17 cellular contexts compared by ENCODE assay signal in the genomic region with DNA sequence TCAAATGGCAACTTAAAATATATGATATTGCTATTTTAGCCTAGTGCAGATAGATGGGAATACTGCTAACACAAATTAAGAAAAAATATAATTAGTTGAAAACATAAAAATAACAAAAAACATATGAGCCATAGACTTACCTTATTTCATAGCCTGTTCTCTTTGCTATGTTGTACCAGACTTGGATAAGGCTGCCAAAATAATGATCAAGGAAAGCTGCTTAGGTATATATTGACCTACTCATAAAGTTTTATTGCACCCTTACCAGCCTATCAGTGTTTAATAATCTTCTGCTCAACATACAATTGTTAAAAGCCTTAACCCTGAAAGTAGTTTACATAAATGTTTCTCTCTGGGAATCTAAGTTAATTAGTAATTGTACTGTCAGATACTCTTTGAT. TPM values are rescaled to one million over a fixed set of nuclear protein-coding genes. Genes with fewer than 3 reads are reported as not detected.
DNase-seq lines count a peak whose midpoint lies in the region; ATAC-seq and TF ChIP-seq lines count a peak whose summit lies in the region.
"Had no signal": no experiment of that assay in that cellular context is flagged by ENCODE, and none has a peak within 500 bp of the region (broad histone marks: within the 10 kb centered on the region; RNA-seq: fewer than 3 reads in every experiment).

TSS of gene SI (minus strand) at position 204 of the 400 bp plus-strand sequence. CDS start 2,484 bp downstream, outside the sequence.

- DNase-seq in HT-29 (ENCODE audit: low spot score) (peak; percentile 22), Peyer's patch (no peak), left colon (no peak), transverse colon (no peak), kidney tubule cell (ENCODE audit: low spot score) (no peak), spleen (no peak)
- DNase-seq in activated naive CD4-positive, alpha-beta T cell treated with anti-CD3 and anti-CD28 coated beads, Interleukin-2, amount 50 U/mL, for 72 hours (ENCODE audit: low spot score in 2 of 2): no peak
- DNase-seq: AML-193; CD8-positive, alpha-beta memory T cell; DMS79; GM23248; H7 had no signal

- TF ChIP-seq POLR2A in Peyer's patch (IDR thresholded peaks at IDR 0.05) (peak; percentile 84 to 88), transverse colon (IDR thresholded peaks at IDR 0.05) (no peak), spleen (IDR thresholded peaks at IDR 0.05) (no peak)

- H3K9me3 ChIP-seq in Peyer's patch (no peaks in the 10 kb centered on the region), transverse colon (no peaks in the 10 kb centered on the region), spleen (no peaks in the 10 kb centered on the region)
- H3K9me3 ChIP-seq: A549, BLaER1 had no signal

- ATAC-seq in left colon: peak; percentile 68
- no peak for ATAC-seq in activated naive CD4-positive, alpha-beta T cell treated with anti-CD3 and anti-CD28 coated beads, Interleukin-2, amount 50 U/mL, for 72 hours
- ATAC-seq: A549, GM12878 had no signal

- TF ChIP-seq CTCF in Peyer's patch (IDR thresholded peaks at IDR 0.05): no peak
- no peak for TF ChIP-seq CTCF in transverse colon (IDR thresholded peaks at IDR 0.05)
- no peak for TF ChIP-seq CTCF in spleen (IDR thresholded peaks at IDR 0.05 in 8 of 11, conservative IDR thresholded peaks at IDR 0.05 in 3 of 11)

- in situ Hi-C loops in transverse colon (cut with MboI; ENCODE audit: low pct_ligation_motif_present in 1 of 4, low pct_unique_long_range_greater_than_20kb in 1 of 4, low sequenced_read_pairs in 3 of 4): no loop called here

- no peaks in the 10 kb centered on the region for H3K36me3 Mint-ChIP-seq in activated naive CD4-positive, alpha-beta T cell treated with anti-CD3 and anti-CD28 coated beads, Interleukin-2, amount 50 U/mL, for 72 hours
- H3K36me3 Mint-ChIP-seq: CD8-positive, alpha-beta memory T cell; IgD-negative memory B cell had no signal

- peaks cover 0 to 5% (median 0%) of the 10 kb centered on the region in 3 donors for H3K36me3 ChIP-seq in Peyer's patch
- no peaks in the 10 kb centered on the region for H3K36me3 ChIP-seq in transverse colon
- no peaks in the 10 kb centered on the region for H3K36me3 ChIP-seq in spleen
- H3K36me3 ChIP-seq: BLaER1 had no signal

- TF ChIP-seq EP300 in transverse colon (IDR thresholded peaks at IDR 0.05; ENCODE audit: low read depth): no peak

- H3K27me3 ChIP-seq in Peyer's patch (no peaks in the 10 kb centered on the region), transverse colon (no peaks in the 10 kb centered on the region), spleen (replicated peaks in 1 of 7) (no peaks in the 10 kb centered on the region)
- H3K27me3 ChIP-seq: BLaER1 had no signal

- no peak within 1 kb of the TSS for H3K27ac Mint-ChIP-seq in activated naive CD4-positive, alpha-beta T cell treated with anti-CD3 and anti-CD28 coated beads, Interleukin-2, amount 50 U/mL, for 72 hours
- H3K27ac Mint-ChIP-seq: CD8-positive, alpha-beta memory T cell; IgD-negative memory B cell had no signal

- no peaks in the 10 kb centered on the region for H3K4me1 ChIP-seq in Peyer's patch
- peaks cover 0 to 12% (median 4%) of the 10 kb centered on the region in 4 donors for H3K4me1 ChIP-seq in transverse colon
- no peaks in the 10 kb centered on the region for H3K4me1 ChIP-seq in spleen
- H3K4me1 ChIP-seq: A549, BLaER1 had no signal

- H3K27ac ChIP-seq in Peyer's patch: peak within 1 kb of the TSS in 1 of 4 donors; percentile 11
- no peak within 1 kb of the TSS for H3K27ac ChIP-seq in transverse colon
- H3K27ac ChIP-seq in spleen: no peak within 1 kb of the TSS
- H3K27ac ChIP-seq: A549, BLaER1, GM23248 had no signal

- peak within 1 kb of the TSS in 3 of 4 donors; percentile 15 to 56 (median 52) for H3K4me3 ChIP-seq in Peyer's patch
- peak within 1 kb of the TSS in 1 of 4 donors; percentile 28 for H3K4me3 ChIP-seq in transverse colon
- H3K4me3 ChIP-seq in spleen: no peak within 1 kb of the TSS
- H3K4me3 ChIP-seq: A549, BLaER1, GM12878, GM23248 had no signal

- intact Hi-C loops in left colon (cut with DNase I, micrococcal nuclease): no loop called here
- intact Hi-C loops in transverse colon (cut with DNase I; ENCODE audit: low total_unique reads): no loop called here
- intact Hi-C loops in spleen (cut with DNase I; ENCODE audit: low total_unique reads): no loop called here

- peaks cover 0 to 17% of the 10 kb centered on the region in 2 donors for H3K9me3 Mint-ChIP-seq in activated naive CD4-positive, alpha-beta T cell treated with anti-CD3 and anti-CD28 coated beads, Interleukin-2, amount 50 U/mL, for 72 hours

RNA-seq across cellular contexts. Expression of gene SI, which starts in this region (rescaled TPM):
- total RNA-seq in HT-29 (2014; rRNA removed; shearing (Covaris generic)): 0.20 and 0.55 TPM in 2 replicates
- total RNA-seq in Peyer's patch (1,000 to 10,000 TPM in 3 of 4 donors, 10 to 100 TPM in 1; 33.8 to 1,584 (median 1,110) TPM), left colon (10 to 100 TPM; 53.2 to 56.4 TPM), transverse colon (10 to 100 TPM in 3 of 4 donors, 1 to 10 TPM in 1; 1.6 to 24.8 (median 16.9) TPM), spleen (not detected)
- not detected for total RNA-seq in activated naive CD4-positive, alpha-beta T cell treated with anti-CD3 and anti-CD28 coated beads, Interleukin-2, amount 50 U/mL, for 72 hours
- under 1 TPM in 1 of 3 donors, not detected in 2; 0.10 TPM for polyA plus RNA-seq in spleen
- total RNA-seq: CD8-positive, alpha-beta memory T cell; G401; GM12878; GM23248; H7 had no signal
- polyA plus RNA-seq: A549; CD8-positive, alpha-beta memory T cell; GM23248; IgD-negative memory B cell had no signal

Comparison
In these comparisons a context has a peak if more than half of its experiments do, and no peak if none do; other contexts are left out.
1. Peak in DNase-seq in HT-29; RNA of the gene not detected or under 1 TPM.
2. H3K4me3 ChIP-seq: peak in Peyer's patch (3 of 4); none in spleen (0 of 8).
3. POLR2A ChIP-seq: peak in Peyer's patch (2 of 2); none in transverse colon (single experiment) and spleen (0 of 3).